ENCODE assay signal across 8 cellular contexts in the genomic region with DNA sequence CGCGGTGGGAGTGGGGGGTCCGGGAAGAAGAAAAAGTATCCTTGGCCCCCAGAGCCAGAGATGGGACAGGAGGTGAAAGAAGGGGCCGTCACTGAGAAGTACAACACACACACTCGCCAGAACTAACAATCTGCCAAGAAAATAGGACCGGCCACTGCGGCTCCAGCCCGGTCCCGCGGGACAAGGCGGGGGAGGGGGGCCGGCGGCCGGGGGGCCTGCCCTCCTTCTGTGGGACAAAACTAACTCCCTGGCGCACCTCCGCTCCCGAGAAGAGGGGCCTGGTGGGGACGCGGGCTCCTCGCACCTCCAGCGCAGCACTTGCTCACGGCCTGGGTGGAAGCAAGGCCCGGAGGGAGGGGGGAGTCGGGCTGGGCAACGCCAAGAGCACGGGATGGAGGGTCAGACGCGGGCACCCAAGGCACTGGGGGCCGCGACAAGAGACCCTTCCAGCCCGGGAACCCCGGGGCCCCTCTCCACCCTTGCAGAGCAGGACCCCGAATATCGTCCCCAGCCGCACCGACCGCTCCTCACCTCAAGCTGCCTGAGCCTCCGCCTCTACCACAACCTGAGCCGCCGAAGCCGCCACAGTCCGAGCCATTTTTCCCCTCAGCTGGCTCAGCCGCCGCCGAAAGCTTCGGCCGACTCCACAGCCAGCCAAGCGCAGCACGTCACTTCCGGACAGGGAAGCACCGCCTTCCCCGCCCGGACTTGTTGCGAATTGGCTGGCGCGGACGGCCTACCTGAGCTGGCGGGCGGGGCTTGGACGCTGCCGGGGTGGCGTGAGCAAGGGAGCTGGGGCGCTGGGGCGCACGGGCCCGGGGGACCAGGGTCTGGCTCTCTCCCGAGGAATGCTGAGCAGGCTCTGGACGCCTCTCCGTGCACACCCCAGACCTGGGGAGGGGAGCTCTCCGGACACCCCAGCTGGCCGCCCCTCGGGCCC.
DNase-seq lines count a peak whose midpoint lies in the region; ATAC-seq and TF ChIP-seq lines count a peak whose summit lies in the region.

A gene with protein sequence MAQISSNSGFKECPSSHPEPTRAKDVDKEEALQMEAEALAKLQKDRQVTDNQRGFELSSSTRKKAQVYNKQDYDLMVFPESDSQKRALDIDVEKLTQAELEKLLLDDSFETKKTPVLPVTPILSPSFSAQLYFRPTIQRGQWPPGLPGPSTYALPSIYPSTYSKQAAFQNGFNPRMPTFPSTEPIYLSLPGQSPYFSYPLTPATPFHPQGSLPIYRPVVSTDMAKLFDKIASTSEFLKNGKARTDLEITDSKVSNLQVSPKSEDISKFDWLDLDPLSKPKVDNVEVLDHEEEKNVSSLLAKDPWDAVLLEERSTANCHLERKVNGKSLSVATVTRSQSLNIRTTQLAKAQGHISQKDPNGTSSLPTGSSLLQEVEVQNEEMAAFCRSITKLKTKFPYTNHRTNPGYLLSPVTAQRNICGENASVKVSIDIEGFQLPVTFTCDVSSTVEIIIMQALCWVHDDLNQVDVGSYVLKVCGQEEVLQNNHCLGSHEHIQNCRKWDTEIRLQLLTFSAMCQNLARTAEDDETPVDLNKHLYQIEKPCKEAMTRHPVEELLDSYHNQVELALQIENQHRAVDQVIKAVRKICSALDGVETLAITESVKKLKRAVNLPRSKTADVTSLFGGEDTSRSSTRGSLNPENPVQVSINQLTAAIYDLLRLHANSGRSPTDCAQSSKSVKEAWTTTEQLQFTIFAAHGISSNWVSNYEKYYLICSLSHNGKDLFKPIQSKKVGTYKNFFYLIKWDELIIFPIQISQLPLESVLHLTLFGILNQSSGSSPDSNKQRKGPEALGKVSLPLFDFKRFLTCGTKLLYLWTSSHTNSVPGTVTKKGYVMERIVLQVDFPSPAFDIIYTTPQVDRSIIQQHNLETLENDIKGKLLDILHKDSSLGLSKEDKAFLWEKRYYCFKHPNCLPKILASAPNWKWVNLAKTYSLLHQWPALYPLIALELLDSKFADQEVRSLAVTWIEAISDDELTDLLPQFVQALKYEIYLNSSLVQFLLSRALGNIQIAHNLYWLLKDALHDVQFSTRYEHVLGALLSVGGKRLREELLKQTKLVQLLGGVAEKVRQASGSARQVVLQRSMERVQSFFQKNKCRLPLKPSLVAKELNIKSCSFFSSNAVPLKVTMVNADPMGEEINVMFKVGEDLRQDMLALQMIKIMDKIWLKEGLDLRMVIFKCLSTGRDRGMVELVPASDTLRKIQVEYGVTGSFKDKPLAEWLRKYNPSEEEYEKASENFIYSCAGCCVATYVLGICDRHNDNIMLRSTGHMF (N-terminal part only) (minus strand): TSS at position 670 of the 940 bp plus-strand sequence. CDS start 38,245 bp downstream, outside the sequence.

- peak; percentile 78 to 88 for DNase-seq in AML-193 (lab: John Stamatoyannopoulos, UW)
- peak; percentile 81 for DNase-seq in NCI-H446 treated with DMSO at 0.1 percent for 48 hours (lab: John Stamatoyannopoulos, UW)
- peak; percentile 88 to 89 for DNase-seq in central memory CD8-positive, alpha-beta T cell (ENCODE audit: low spot score in 2 of 2)
- DNase-seq in iris pigment epithelial cell (ENCODE audit: low read depth): peak; percentile 96
- DNase-seq in stimulated activated CD4-positive, alpha-beta T cell treated with anti-CD3 and anti-CD28 coated beads, Interleukin-12 subunit alpha, Interleukin-12 subunit beta, amount 100 ng/mL, for 4 hours: peak; percentile 94

- no peaks in the 10 kb centered on the region for H3K27me3 Mint-ChIP-seq in central memory CD8-positive, alpha-beta T cell

- H3K27ac Mint-ChIP-seq in central memory CD8-positive, alpha-beta T cell (ENCODE audit: low read depth): peak within 1 kb of the TSS; percentile 97

- peak; percentile 84 for ATAC-seq in HG03378 (IDR thresholded peaks at IDR 0.05; ENCODE audit: unreplicated experiment)
- ATAC-seq in activated CD4-positive, CD25-positive, alpha-beta regulatory T cell treated with anti-CD3 and anti-CD28 coated beads, Interleukin-2, amount 50 U/mL, for 24 hours: peak; percentile 98
- peak; percentile 97 for ATAC-seq in central memory CD8-positive, alpha-beta T cell (replicated peaks; ENCODE audit: extremely low read depth, poor library complexity, severe bottlenecking)

- peak within 1 kb of the TSS; percentile 97 for H3K4me3 Mint-ChIP-seq in central memory CD8-positive, alpha-beta T cell

- H3K4me1 Mint-ChIP-seq in central memory CD8-positive, alpha-beta T cell: peaks cover 43% of the 10 kb centered on the region

- peaks cover 9% of the 10 kb centered on the region for H3K36me3 Mint-ChIP-seq in central memory CD8-positive, alpha-beta T cell (ENCODE audit: insufficient read depth)

- no peaks in the 10 kb centered on the region for H3K9me3 Mint-ChIP-seq in central memory CD8-positive, alpha-beta T cell

- TF ChIP-seq POLR2A in GM19099 (IDR thresholded peaks at IDR 0.05; ENCODE audit: extremely low read depth, insufficient read length, low read depth): peak; percentile 96

Comparison
In these comparisons a context has a peak if more than half of its experiments do, and no peak if none do; other contexts are left out.
1. Peak in every context shown above with its lines: DNase-seq and ATAC-seq.